Comparison of ENCODE assay signal across 8 cellular contexts in the genomic region with DNA sequence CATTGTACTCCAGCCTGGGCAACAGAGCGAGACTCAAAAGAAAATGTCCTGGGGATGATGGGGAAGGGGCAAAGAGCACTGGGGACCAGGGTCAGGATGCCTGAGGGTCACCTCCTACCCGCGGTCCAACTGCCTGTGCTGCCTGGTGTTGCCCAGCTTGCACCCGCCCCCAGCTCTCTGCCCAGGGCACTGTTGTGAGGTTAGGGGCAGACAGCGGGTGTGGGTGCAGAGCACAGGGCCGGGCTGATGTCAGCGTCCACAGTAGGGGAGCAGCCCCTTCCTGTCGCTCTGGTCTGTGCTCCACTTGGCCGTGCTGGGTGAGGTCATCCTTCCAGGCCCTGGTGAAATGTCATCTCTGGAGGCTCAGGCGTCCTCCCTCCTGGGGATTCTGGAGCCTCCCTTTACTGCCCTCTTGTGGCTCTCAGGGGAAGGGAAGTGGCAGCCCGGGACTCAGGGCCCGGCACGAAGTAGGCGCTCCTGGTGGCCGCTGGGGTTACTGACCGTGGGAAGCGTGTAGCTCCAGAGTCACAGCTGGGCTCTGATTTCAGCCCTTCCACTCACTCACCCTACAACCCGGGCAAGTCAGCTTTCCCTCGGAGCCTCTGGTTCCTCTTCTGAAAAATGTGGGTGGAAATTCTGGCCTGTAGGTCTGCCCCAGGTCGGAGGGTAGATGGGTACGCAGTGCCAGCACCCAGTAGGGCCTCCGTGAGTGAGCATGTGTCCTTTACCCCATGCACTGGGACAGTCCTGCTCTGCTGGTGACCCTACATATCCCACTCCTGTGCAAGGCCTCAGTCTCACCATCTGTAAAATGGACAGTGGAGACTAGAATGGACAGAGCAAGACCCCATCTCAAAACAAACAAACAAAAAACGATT. TPM values are rescaled to one million over a fixed set of nuclear protein-coding genes. Genes with fewer than 3 reads are reported as not detected.
DNase-seq lines count a peak whose midpoint lies in the region; ATAC-seq, FAIRE-seq and TF ChIP-seq lines count a peak whose summit lies in the region.

No MANE protein-coding gene starts in this region.

- H3K4me1 Mint-ChIP-seq in astrocyte (ENCODE audit: low read depth, unreplicated experiment): peaks cover 24% of the 10 kb centered on the region

- no peak for ATAC-seq in GM21390 (IDR thresholded peaks at IDR 0.05; ENCODE audit: unreplicated experiment)

- DNase-seq in GM04504 (ENCODE audit: low read depth): peak; percentile 95
- DNase-seq in HFF-Myc (ENCODE audit: extremely low read depth, low read depth): peak; percentile 95
- DNase-seq in NCI-H146 treated with DMSO at 0.1 percent for 48 hours (lab: John Stamatoyannopoulos, UW; ENCODE audit: unreplicated experiment): peak; percentile 63
- peak; percentile 75 for DNase-seq in T-helper 9 cell
- peak; percentile 76 for DNase-seq in astrocyte (ENCODE audit: low read depth)
- DNase-seq in hepatocyte (ENCODE audit: low spot score): peak; percentile 95

- H3K9me3 ChIP-seq in astrocyte (ENCODE audit: insufficient read depth, low read depth, low read length) (no peaks in the 10 kb centered on the region), hepatocyte (ENCODE audit: low read depth) (no peaks in the 10 kb centered on the region)

- peak overlapping the region; percentile 94 for H3K27ac Mint-ChIP-seq in astrocyte (ENCODE audit: unreplicated experiment)

- TF ChIP-seq CTCF in HFF-Myc (IDR thresholded peaks at IDR 0.05; ENCODE audit: low read depth, low read length, missing control alignments) (peak; percentile 100), astrocyte (IDR thresholded peaks at IDR 0.05; ENCODE audit: insufficient read depth, low read depth, low read length) (peak; percentile 95), hepatocyte (IDR thresholded peaks at IDR 0.05; ENCODE audit: poor library complexity) (peak; percentile 97)

- peaks cover 21% of the 10 kb centered on the region for H3K4me1 ChIP-seq in astrocyte (ENCODE audit: insufficient read depth, low read length)
- peaks cover 40% of the 10 kb centered on the region for H3K4me1 ChIP-seq in hepatocyte (ENCODE audit: insufficient read depth)

- no peaks in the 10 kb centered on the region for H3K9me2 ChIP-seq in hepatocyte (replicated peaks; ENCODE audit: insufficient read depth)

- H4K20me1 ChIP-seq in astrocyte (ENCODE audit: insufficient read depth, low read length): no peaks in the 10 kb centered on the region
- peaks cover 10% of the 10 kb centered on the region for H4K20me1 ChIP-seq in hepatocyte (ENCODE audit: insufficient read depth, poor library complexity, severe bottlenecking)

- no peaks in the 10 kb centered on the region for H3K27me3 ChIP-seq in astrocyte (ENCODE audit: insufficient read depth, low read length)
- no peaks in the 10 kb centered on the region for H3K27me3 ChIP-seq in hepatocyte

- peaks cover under 1% of the 10 kb centered on the region for H3K36me3 Mint-ChIP-seq in astrocyte (ENCODE audit: low read depth, unreplicated experiment)

- H3K4me2 ChIP-seq in astrocyte (ENCODE audit: low read length): peak overlapping the region; percentile 45
- H3K4me2 ChIP-seq in hepatocyte: peak overlapping the region; percentile 60

- H3K9ac ChIP-seq in astrocyte (ENCODE audit: low read length): peak overlapping the region; percentile 17

- H3K27ac ChIP-seq in astrocyte (ENCODE audit: low read depth, low read length): no peak overlapping the region
- peak overlapping the region; percentile 85 for H3K27ac ChIP-seq in hepatocyte
- H3K27ac ChIP-seq in skin epidermis: peak overlapping the region in 17 of 21 experiments; percentile 21 to 86 (median 65)

- 38% methylated on average over 23 of the region's 23 CpGs for WGBS in hepatocyte (ENCODE audit: low lambda C conversion rate, missing lambda C conversion rate)

- H3K36me3 ChIP-seq in astrocyte (ENCODE audit: insufficient read depth, low read length): no peaks in the 10 kb centered on the region
- H3K36me3 ChIP-seq in hepatocyte (replicated peaks; ENCODE audit: insufficient read depth, low read depth): no peaks in the 10 kb centered on the region

- H3K79me2 ChIP-seq in astrocyte (ENCODE audit: insufficient read depth, low read length): no peaks in the 10 kb centered on the region
- peaks cover 61% of the 10 kb centered on the region for H3K79me2 ChIP-seq in hepatocyte

- FAIRE-seq in astrocyte (lab: Jason Lieb, UNC): peak; percentile 60

- no peak overlapping the region for H2AFZ ChIP-seq in astrocyte (ENCODE audit: low read depth, low read length)
- no peak overlapping the region for H2AFZ ChIP-seq in hepatocyte

- H3K9me3 Mint-ChIP-seq in astrocyte (ENCODE audit: unreplicated experiment): no peaks in the 10 kb centered on the region

- H3K27me3 Mint-ChIP-seq in astrocyte (ENCODE audit: low read depth, unreplicated experiment): peaks cover 6% of the 10 kb centered on the region

- H3K4me3 Mint-ChIP-seq in astrocyte (ENCODE audit: unreplicated experiment): peak overlapping the region; percentile 50

- no peak overlapping the region for H3K4me3 ChIP-seq in HFF-Myc (replicated peaks; ENCODE audit: low read depth, low read length)
- no peak overlapping the region for H3K4me3 ChIP-seq in astrocyte (ENCODE audit: insufficient read depth, low read depth, low read length)
- H3K4me3 ChIP-seq in hepatocyte: no peak overlapping the region
- H3K4me3 ChIP-seq in skin epidermis: no peak overlapping the region

RNA-seq across cellular contexts. Expression of a gene that starts 17.3 kb away (rescaled TPM):
- total RNA-seq in astrocyte (21.3 and 23.6 TPM in 2 replicates), hepatocyte (44.2 and 65.1 TPM in 2 replicates)
- polyA plus RNA-seq in hepatocyte: 84.9 and 91.2 TPM in 2 replicates
